ENCODE assay signal across 25 cellular contexts in genomic region chr2:3725458-3726250, GRCh38. TPM values are rescaled to one million over a fixed set of nuclear protein-coding genes. Genes with fewer than 3 reads are reported as not detected.
DNase-seq lines count a peak whose midpoint lies in the region; ATAC-seq and TF ChIP-seq lines count a peak whose summit lies in the region.
"Had no signal": no experiment of that assay in that cellular context is flagged by ENCODE, and none has a peak within 500 bp of the region (broad histone marks: within the 10 kb centered on the region; RNA-seq: fewer than 3 reads in every experiment).

No MANE protein-coding gene starts in this region.

- H3K9ac ChIP-seq in neural progenitor cell = no peak overlapping the region
- H3K9ac ChIP-seq: BLaER1, GM23248 had no signal

- H3K4me3 ChIP-seq in neural progenitor cell = no peak overlapping the region
- H3K4me3 ChIP-seq: BLaER1, GM12878, GM23248, K562 had no signal

- H3K36me3 ChIP-seq in neural progenitor cell = no peaks in the 10 kb centered on the region
- H3K36me3 ChIP-seq: BLaER1 had no signal

- no peak overlapping the region for H3K27ac ChIP-seq in neural progenitor cell
- H3K27ac ChIP-seq: BLaER1, GM23248 had no signal

- H3K9me3 Mint-ChIP-seq in stimulated activated naive CD8-positive, alpha-beta T cell treated with anti-CD3 and anti-CD28 coated beads, Interleukin-15, amount 100 ng/mL, for 72 hours = peaks cover 9% of the 10 kb centered on the region in 2 donors
- H3K9me3 Mint-ChIP-seq in central memory CD8-positive, alpha-beta T cell = no peaks in the 10 kb centered on the region
- H3K9me3 Mint-ChIP-seq in neural progenitor cell = peaks cover 13% of the 10 kb centered on the region

- TF ChIP-seq CTCF in neural progenitor cell (IDR thresholded peaks at IDR 0.05) = no peak

- peaks cover 6% of the 10 kb centered on the region for H3K27me3 ChIP-seq in neural progenitor cell
- H3K27me3 ChIP-seq: BLaER1 had no signal

- H3K4me3 Mint-ChIP-seq in stimulated activated naive CD8-positive, alpha-beta T cell treated with anti-CD3 and anti-CD28 coated beads, Interleukin-15, amount 100 ng/mL, for 72 hours = no peak overlapping the region
- H3K4me3 Mint-ChIP-seq in central memory CD8-positive, alpha-beta T cell = no peak overlapping the region
- H3K4me3 Mint-ChIP-seq in neural progenitor cell = no peak overlapping the region
- H3K4me3 Mint-ChIP-seq: CD4-positive, alpha-beta T cell; H9 had no signal

- DNase-seq in stimulated activated naive CD8-positive, alpha-beta T cell treated with anti-CD3 and anti-CD28 coated beads, Interleukin-15, amount 100 ng/mL, for 72 hours = no peak
- DNase-seq in stimulated activated naive CD8-positive, alpha-beta T cell treated with anti-CD3 and anti-CD28 coated beads, Interleukin-15, Interleukin-2, amounts not matched to agents 100 U/mL and 50 U/mL, for 24 hours = no peak
- no peak for DNase-seq in central memory CD8-positive, alpha-beta T cell (ENCODE audit: low spot score in 2 of 2)
- DNase-seq in neural progenitor cell (ENCODE audit: low spot score) = no peak
- no peak for DNase-seq in Right ventricle myocardium inferior (ENCODE audit: missing footprints)
- DNase-seq in RKO (ENCODE audit: low spot score) = no peak
- DNase-seq: CD4-positive, alpha-beta T cell; COR-L47; DND-41; GM23248; H9; MM.1S; NCI-H1048; NCI-H1436; NCI-H187 treated with DMSO at 0.1 percent for 48 hours; NCI-H226; NCI-H510A treated with DMSO at 0.1 percent for 48 hours; NCI-H748 treated with DMSO at 0.1 percent for 48 hours had no signal

- no peaks in the 10 kb centered on the region for H3K4me1 Mint-ChIP-seq in stimulated activated naive CD8-positive, alpha-beta T cell treated with anti-CD3 and anti-CD28 coated beads, Interleukin-15, amount 100 ng/mL, for 72 hours
- H3K4me1 Mint-ChIP-seq in central memory CD8-positive, alpha-beta T cell = no peaks in the 10 kb centered on the region
- peaks cover 28% of the 10 kb centered on the region for H3K4me1 Mint-ChIP-seq in neural progenitor cell

- H3K27ac Mint-ChIP-seq in stimulated activated naive CD8-positive, alpha-beta T cell treated with anti-CD3 and anti-CD28 coated beads, Interleukin-15, amount 100 ng/mL, for 72 hours = no peak overlapping the region
- no peak overlapping the region for H3K27ac Mint-ChIP-seq in central memory CD8-positive, alpha-beta T cell (ENCODE audit: low read depth)
- peak overlapping the region; percentile 21 for H3K27ac Mint-ChIP-seq in neural progenitor cell
- H3K27ac Mint-ChIP-seq: CD4-positive, alpha-beta T cell; H9 had no signal

- H3F3A ChIP-seq in neural progenitor cell (ENCODE audit: low read depth) = no peaks in the 10 kb centered on the region

- H3K36me3 Mint-ChIP-seq in central memory CD8-positive, alpha-beta T cell (ENCODE audit: insufficient read depth) = peaks cover 2% of the 10 kb centered on the region
- no peaks in the 10 kb centered on the region for H3K36me3 Mint-ChIP-seq in neural progenitor cell

- H3K4me1 ChIP-seq in neural progenitor cell = peaks cover 9% of the 10 kb centered on the region

- no peaks in the 10 kb centered on the region for H3K79me2 ChIP-seq in neural progenitor cell (ENCODE audit: low read depth)

- no peaks in the 10 kb centered on the region for H4K20me1 ChIP-seq in neural progenitor cell (ENCODE audit: low read depth)
- H4K20me1 ChIP-seq: BLaER1 had no signal

- H3K27me3 Mint-ChIP-seq in stimulated activated naive CD8-positive, alpha-beta T cell treated with anti-CD3 and anti-CD28 coated beads, Interleukin-15, amount 100 ng/mL, for 72 hours = peaks cover 42% of the 10 kb centered on the region
- H3K27me3 Mint-ChIP-seq in central memory CD8-positive, alpha-beta T cell = peaks cover 61% of the 10 kb centered on the region
- H3K27me3 Mint-ChIP-seq in neural progenitor cell (ENCODE audit: insufficient read depth, low read depth) = peaks cover 5% of the 10 kb centered on the region

- ATAC-seq in stimulated activated naive CD8-positive, alpha-beta T cell treated with anti-CD3 and anti-CD28 coated beads, Interleukin-15, amount 100 ng/mL, for 72 hours = peak; percentile 31
- no peak for ATAC-seq in stimulated activated naive CD8-positive, alpha-beta T cell treated with anti-CD3 and anti-CD28 coated beads, Interleukin-15, Interleukin-2, amounts not matched to agents 100 U/mL and 50 U/mL, for 24 hours
- ATAC-seq in central memory CD8-positive, alpha-beta T cell (replicated peaks; ENCODE audit: extremely low read depth, poor library complexity, severe bottlenecking) = peak; percentile 10
- ATAC-seq in Right ventricle myocardium inferior (no peak), GM19452 (IDR thresholded peaks at IDR 0.05; ENCODE audit: unreplicated experiment) (no peak)
- ATAC-seq: GM12878, K562, Panc1 had no signal

- intact Hi-C loops in Right ventricle myocardium inferior (cut with DNase I) = loop anchor here (5.0 kb wide), 2 partner anchors 57 to 102 kb away; no protein-coding TSS in a partner anchor

- no peak overlapping the region for H3K4me2 ChIP-seq in neural progenitor cell
- H3K4me2 ChIP-seq: BLaER1 had no signal

- H3K9me3 ChIP-seq in neural progenitor cell (ENCODE audit: low read depth) = no peaks in the 10 kb centered on the region

- H2AFZ ChIP-seq in neural progenitor cell (replicated peaks) = no peak overlapping the region
- H2AFZ ChIP-seq: GM23248 had no signal

RNA-seq across cellular contexts. Expression of gene DCDC2C, which starts 22.3 kb away (rescaled TPM):
- not detected in 2 replicates for total RNA-seq in neural progenitor cell (ENCODE audit: low replicate concordance)
- total RNA-seq in Right ventricle myocardium inferior = not detected
- total RNA-seq: CD4-positive, alpha-beta T cell; GM12878; GM23248; H9; K562; LHCN-M2; SK-MEL-5 had no signal

Comparison
In these comparisons a context has a peak if more than half of its experiments do, and no peak if none do; other contexts are left out.
1. ATAC-seq: peak in stimulated activated naive CD8-positive, alpha-beta T cell treated with anti-CD3 and anti-CD28 coated beads, Interleukin-15, amount 100 ng/mL, for 72 hours (single experiment) and central memory CD8-positive, alpha-beta T cell (single experiment); none in stimulated activated naive CD8-positive, alpha-beta T cell treated with anti-CD3 and anti-CD28 coated beads, Interleukin-15, Interleukin-2, amounts not matched to agents 100 U/mL and 50 U/mL, for 24 hours (single experiment), Right ventricle myocardium inferior (single experiment) and GM19452 (single experiment).